ENCODE assay signal across 8 cellular contexts in the genomic region with DNA sequence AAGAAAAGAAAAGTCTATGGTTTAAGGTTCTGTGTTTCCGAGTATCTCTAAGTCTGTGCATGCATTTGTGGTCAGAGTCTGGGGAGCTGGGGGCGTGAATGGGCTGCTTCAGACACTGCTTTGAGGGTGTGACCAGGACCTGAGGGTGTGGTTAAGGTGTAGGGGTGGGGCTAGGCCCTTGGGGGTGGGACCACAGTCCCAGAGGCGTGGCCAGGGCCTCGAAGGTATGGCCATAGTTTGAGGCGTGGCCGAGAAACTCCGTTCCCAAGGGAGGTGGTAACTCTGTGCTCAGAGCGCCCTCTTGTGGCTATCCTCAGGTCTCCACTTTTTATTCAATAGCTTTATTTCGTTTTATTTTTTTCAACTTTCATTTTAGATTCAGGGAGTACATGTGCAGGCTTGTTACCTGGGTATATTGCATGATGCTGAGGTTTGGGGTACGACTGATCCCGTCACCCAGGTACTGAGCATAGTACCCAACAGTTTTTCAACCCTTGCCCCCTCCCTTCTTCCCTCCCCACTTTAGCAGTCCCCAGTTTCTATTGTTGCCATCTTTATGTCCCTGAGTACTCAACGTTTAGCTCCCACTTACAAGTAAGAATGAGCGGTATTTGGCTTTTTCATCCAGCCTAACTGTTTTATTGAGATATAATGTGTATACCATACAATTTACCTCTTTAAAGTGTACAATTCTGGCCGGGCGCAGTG. TPM values are rescaled to one million over a fixed set of nuclear protein-coding genes. Genes with fewer than 3 reads are reported as not detected.
DNase-seq lines count a peak whose midpoint lies in the region; ATAC-seq and TF ChIP-seq lines count a peak whose summit lies in the region.

No MANE protein-coding gene starts in this region.

- H3F3A ChIP-seq in PC-9 (ENCODE audit: insufficient read depth, low read depth), result peaks cover 40% of the 10 kb centered on the region

- TF ChIP-seq EP300 in esophagus muscularis mucosa (IDR thresholded peaks at IDR 0.05), result no peak

- POLR2A ChIA-PET in PC-9 (lab: Charles Lee; ENCODE audit: unreplicated experiment), result interaction anchor here (0.5 to 0.8 kb wide), 8 partner anchors 38 to 144 kb away, joined by 3 to 26 read pairs (median 6); partner anchors contain the start of gene NECTIN2

- peak overlapping the region; percentile 59 for H3K4me3 Mint-ChIP-seq in natural killer cell

- H3K9me2 ChIP-seq in Karpas-422 (replicated peaks; ENCODE audit: insufficient read depth, low read length), result no peaks in the 10 kb centered on the region
- H3K9me2 ChIP-seq in PC-9 (ENCODE audit: insufficient read depth), result no peaks in the 10 kb centered on the region

- CTCF ChIA-PET in PC-9 (lab: Charles Lee), result interaction anchor here (0.5 to 2.4 kb wide), 22 partner anchors 9 to 716 kb away, joined by 3 to 55 read pairs (median 6); partner anchors contain the start of genes MARK4 and NECTIN2

- H3K4me2 ChIP-seq in Karpas-422 (ENCODE audit: low read depth, low read length, poor library complexity, severe bottlenecking), result no peak overlapping the region
- peak overlapping the region; percentile 55 for H3K4me2 ChIP-seq in PC-9

- H3K36me3 Mint-ChIP-seq in natural killer cell, result no peaks in the 10 kb centered on the region

- ATAC-seq in GM21825 (IDR thresholded peaks at IDR 0.05; ENCODE audit: unreplicated experiment) (peak; percentile 95), natural killer cell (peak; percentile 99 to 100 (median 99))

- intact Hi-C loops in PC-9 (cut with micrococcal nuclease; ENCODE audit: unreplicated experiment), result loop anchor here (1.0 to 10.0 kb wide), 9 partner anchors 22 to 258 kb away; partner anchors contain the start of genes BCL3 and CLPTM1
- intact Hi-C loops in esophagus muscularis mucosa (cut with DNase I), result loop anchor here (1.0 to 2.0 kb wide), 2 partner anchors 46 to 82 kb away; no protein-coding TSS in a partner anchor
- intact Hi-C loops in natural killer cell (cut with micrococcal nuclease), result loop anchor here (1.0 kb wide), 3 partner anchors 22 to 81 kb away; partner anchors contain the start of gene BCL3

- H3K9me3 Mint-ChIP-seq in natural killer cell, result no peaks in the 10 kb centered on the region

- H3K27ac ChIP-seq in Karpas-422 (ENCODE audit: low read length) (no peak overlapping the region), PC-9 (peak overlapping the region; percentile 48), esophagus muscularis mucosa (replicated peaks in 1 of 4) (no peak overlapping the region)

- no peaks in the 10 kb centered on the region for H3K4me1 ChIP-seq in Karpas-422 (ENCODE audit: low read length)
- H3K4me1 ChIP-seq in PC-9 (replicated peaks; ENCODE audit: insufficient read depth), result peaks cover 48% of the 10 kb centered on the region
- H3K4me1 ChIP-seq in esophagus muscularis mucosa, result peaks cover 0 to 12% (median 7%) of the 10 kb centered on the region in 4 donors

- peaks cover 9 to 24% of the 10 kb centered on the region in 2 donors for H3K4me1 Mint-ChIP-seq in natural killer cell

- H3K27me3 Mint-ChIP-seq in natural killer cell (ENCODE audit: low read depth in 2 of 2), result no peaks in the 10 kb centered on the region

- H4K20me1 ChIP-seq in Karpas-422 (ENCODE audit: insufficient read depth, low read depth, low read length), result no peaks in the 10 kb centered on the region
- no peaks in the 10 kb centered on the region for H4K20me1 ChIP-seq in PC-9 (ENCODE audit: insufficient read depth)

- H3K27ac Mint-ChIP-seq in natural killer cell, result peak overlapping the region; percentile 82 to 85

- H3K27me3 ChIP-seq in Karpas-422 (ENCODE audit: low read length) (no peaks in the 10 kb centered on the region), PC-9 (ENCODE audit: insufficient read depth, low read depth) (no peaks in the 10 kb centered on the region), esophagus muscularis mucosa (peaks cover 0 to 3% (median 0%) of the 10 kb centered on the region in 4 donors)

- H3K4me3 ChIP-seq in Karpas-422 (ENCODE audit: low read length) (no peak overlapping the region), PC-9 (no peak overlapping the region), esophagus muscularis mucosa (no peak overlapping the region)

- WGBS in esophagus muscularis mucosa, result 16% methylated on average over 15 of the region's 15 CpGs

- H3K9me3 ChIP-seq in Karpas-422 (ENCODE audit: low read length) (no peaks in the 10 kb centered on the region), PC-9 (ENCODE audit: insufficient read depth, low read depth) (no peaks in the 10 kb centered on the region; the same call in 1 of the 2 replicates), esophagus muscularis mucosa (no peaks in the 10 kb centered on the region)

- TF ChIP-seq CTCF in PC-9 (conservative IDR thresholded peaks at IDR 0.05), result peak; percentile 96
- peak; percentile 89 to 92 (median 90) for TF ChIP-seq CTCF in esophagus muscularis mucosa (IDR thresholded peaks at IDR 0.05)
- peak; percentile 86 for TF ChIP-seq CTCF in natural killer cell (IDR thresholded peaks at IDR 0.05)

- no peak for TF ChIP-seq POLR2A in esophagus muscularis mucosa (IDR thresholded peaks at IDR 0.05; ENCODE audit: low read depth)

- DNase-seq in DMS79 treated with DMSO at 0.1 percent for 48 hours (lab: John Stamatoyannopoulos, UW) (peak; percentile 53), Karpas-422 (peak; percentile 98), PC-9 (peak; percentile 90 to 97), esophagus muscularis mucosa (ENCODE audit: extremely low spot score) (peak; percentile 97), natural killer cell (peak; percentile 92)
- peak; percentile 100 for DNase-seq in activated T-cell treated with anti-CD3 and anti-CD28 coated beads, Interleukin-2, amount 50 U/mL, for 1 hour
- peak; percentile 91 to 96 (median 95) for DNase-seq in stimulated activated naive CD4-positive, alpha-beta T cell (lab: John Stamatoyannopoulos, UW)

- H3K79me2 ChIP-seq in Karpas-422 (ENCODE audit: low read length), result no peaks in the 10 kb centered on the region
- no peaks in the 10 kb centered on the region for H3K79me2 ChIP-seq in PC-9 (ENCODE audit: low read depth)

- no peak overlapping the region for H2AFZ ChIP-seq in Karpas-422 (ENCODE audit: low read length)
- H2AFZ ChIP-seq in PC-9, result no peak overlapping the region

- no TSS peak for BruUV-seq in PC-9 (replicated peaks; lab: Mats Ljungman, UMichigan)

- H3K9ac ChIP-seq in Karpas-422 (ENCODE audit: low read length), result no peak overlapping the region

- H3K36me3 ChIP-seq in Karpas-422 (ENCODE audit: insufficient read depth, low read length) (no peaks in the 10 kb centered on the region), PC-9 (ENCODE audit: low read depth) (no peaks in the 10 kb centered on the region), esophagus muscularis mucosa (no peaks in the 10 kb centered on the region)

RNA-seq across cellular contexts. Expression of gene CBLC, which starts 7.0 kb away (rescaled TPM):
- not detected in 2 replicates for total RNA-seq in Karpas-422 (2014; rRNA removed; shearing (Covaris generic); ENCODE audit: low replicate concordance)
- 53.6 and 68.8 TPM in 2 replicates for total RNA-seq in PC-9 (2021)
- total RNA-seq in esophagus muscularis mucosa, result under 1 TPM in 2 of 4 donors, not detected in 2; 0.34 to 0.50 TPM
- total RNA-seq in natural killer cell, result not detected

RNA-seq across cellular contexts. Expression of gene BCL3, which starts 22.2 kb away (rescaled TPM):
- 0.54 TPM in 1 of 2 replicates, not detected in the other for total RNA-seq in Karpas-422 (2014; rRNA removed; shearing (Covaris generic); ENCODE audit: low replicate concordance)
- total RNA-seq in PC-9 (2021) (36.1 and 38.9 TPM in 2 replicates), esophagus muscularis mucosa (100 to 1,000 TPM in 1 of 4 donors, 10 to 100 TPM in 2, 1 to 10 TPM in 1; 10.0 to 147 (median 20.2) TPM), natural killer cell (100 to 1,000 TPM; 152 to 199 (median 164) TPM)

RNA-seq across cellular contexts. Expression of gene BCAM, which starts 38.2 kb away (rescaled TPM):
- not detected in 2 replicates for total RNA-seq in Karpas-422 (2014; rRNA removed; shearing (Covaris generic); ENCODE audit: low replicate concordance)
- total RNA-seq in PC-9 (2021) (146 and 199 TPM in 2 replicates), esophagus muscularis mucosa (10 to 100 TPM; 32.4 to 76.5 (median 56.6) TPM), natural killer cell (not detected)

Comparison
In these comparisons a context has a peak if more than half of its experiments do, and no peak if none do; other contexts are left out.
1. RNA of gene CBLC, which starts 7.0 kb away (total RNA-seq): 53.6 to 68.8 TPM in PC-9; 0.34 to 0.50 TPM in esophagus muscularis mucosa, not detected in Karpas-422 and not detected in natural killer cell; every median in the first group is over 10 times any median in the second.
2. RNA of gene BCAM, which starts 38.2 kb away (total RNA-seq): 146 to 199 TPM in PC-9 and 32.4 to 76.5 TPM in esophagus muscularis mucosa; not detected in Karpas-422 and not detected in natural killer cell; every median in the first group is over 10 times any median in the second.
3. Peak in every context shown above with its lines, with median percentiles within 50 percentile points of each other: DNase-seq and CTCF ChIP-seq.